ENCODE assay signal across 1 cellular context in the genomic region with DNA sequence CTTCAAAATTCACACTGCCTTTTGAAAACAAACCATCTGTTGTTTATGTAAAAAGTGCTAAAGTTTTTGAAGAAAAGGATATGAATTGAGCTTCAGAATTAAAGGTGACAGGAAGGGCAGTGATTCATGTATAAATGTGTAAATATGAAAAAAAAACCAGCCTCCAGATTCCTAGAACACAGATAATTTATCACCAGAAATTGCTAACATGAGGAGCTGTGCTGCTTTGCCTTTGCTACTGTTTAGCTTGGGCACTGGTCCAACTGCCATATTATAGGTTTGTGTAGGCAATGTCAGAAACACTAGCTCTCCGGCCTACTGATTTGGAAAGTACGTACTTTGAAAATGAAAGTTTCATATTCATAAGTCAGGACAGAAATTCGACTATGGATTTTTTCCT.
TF ChIP-seq lines count a peak whose summit lies in the region.

No MANE protein-coding gene starts in this region.

TF ChIP-seq in GM23338, 12 proteins besides CTCF, POLR2A, EP300 and RAD21 (continued from another document):
- TF ChIP-seq, protein P1, sequence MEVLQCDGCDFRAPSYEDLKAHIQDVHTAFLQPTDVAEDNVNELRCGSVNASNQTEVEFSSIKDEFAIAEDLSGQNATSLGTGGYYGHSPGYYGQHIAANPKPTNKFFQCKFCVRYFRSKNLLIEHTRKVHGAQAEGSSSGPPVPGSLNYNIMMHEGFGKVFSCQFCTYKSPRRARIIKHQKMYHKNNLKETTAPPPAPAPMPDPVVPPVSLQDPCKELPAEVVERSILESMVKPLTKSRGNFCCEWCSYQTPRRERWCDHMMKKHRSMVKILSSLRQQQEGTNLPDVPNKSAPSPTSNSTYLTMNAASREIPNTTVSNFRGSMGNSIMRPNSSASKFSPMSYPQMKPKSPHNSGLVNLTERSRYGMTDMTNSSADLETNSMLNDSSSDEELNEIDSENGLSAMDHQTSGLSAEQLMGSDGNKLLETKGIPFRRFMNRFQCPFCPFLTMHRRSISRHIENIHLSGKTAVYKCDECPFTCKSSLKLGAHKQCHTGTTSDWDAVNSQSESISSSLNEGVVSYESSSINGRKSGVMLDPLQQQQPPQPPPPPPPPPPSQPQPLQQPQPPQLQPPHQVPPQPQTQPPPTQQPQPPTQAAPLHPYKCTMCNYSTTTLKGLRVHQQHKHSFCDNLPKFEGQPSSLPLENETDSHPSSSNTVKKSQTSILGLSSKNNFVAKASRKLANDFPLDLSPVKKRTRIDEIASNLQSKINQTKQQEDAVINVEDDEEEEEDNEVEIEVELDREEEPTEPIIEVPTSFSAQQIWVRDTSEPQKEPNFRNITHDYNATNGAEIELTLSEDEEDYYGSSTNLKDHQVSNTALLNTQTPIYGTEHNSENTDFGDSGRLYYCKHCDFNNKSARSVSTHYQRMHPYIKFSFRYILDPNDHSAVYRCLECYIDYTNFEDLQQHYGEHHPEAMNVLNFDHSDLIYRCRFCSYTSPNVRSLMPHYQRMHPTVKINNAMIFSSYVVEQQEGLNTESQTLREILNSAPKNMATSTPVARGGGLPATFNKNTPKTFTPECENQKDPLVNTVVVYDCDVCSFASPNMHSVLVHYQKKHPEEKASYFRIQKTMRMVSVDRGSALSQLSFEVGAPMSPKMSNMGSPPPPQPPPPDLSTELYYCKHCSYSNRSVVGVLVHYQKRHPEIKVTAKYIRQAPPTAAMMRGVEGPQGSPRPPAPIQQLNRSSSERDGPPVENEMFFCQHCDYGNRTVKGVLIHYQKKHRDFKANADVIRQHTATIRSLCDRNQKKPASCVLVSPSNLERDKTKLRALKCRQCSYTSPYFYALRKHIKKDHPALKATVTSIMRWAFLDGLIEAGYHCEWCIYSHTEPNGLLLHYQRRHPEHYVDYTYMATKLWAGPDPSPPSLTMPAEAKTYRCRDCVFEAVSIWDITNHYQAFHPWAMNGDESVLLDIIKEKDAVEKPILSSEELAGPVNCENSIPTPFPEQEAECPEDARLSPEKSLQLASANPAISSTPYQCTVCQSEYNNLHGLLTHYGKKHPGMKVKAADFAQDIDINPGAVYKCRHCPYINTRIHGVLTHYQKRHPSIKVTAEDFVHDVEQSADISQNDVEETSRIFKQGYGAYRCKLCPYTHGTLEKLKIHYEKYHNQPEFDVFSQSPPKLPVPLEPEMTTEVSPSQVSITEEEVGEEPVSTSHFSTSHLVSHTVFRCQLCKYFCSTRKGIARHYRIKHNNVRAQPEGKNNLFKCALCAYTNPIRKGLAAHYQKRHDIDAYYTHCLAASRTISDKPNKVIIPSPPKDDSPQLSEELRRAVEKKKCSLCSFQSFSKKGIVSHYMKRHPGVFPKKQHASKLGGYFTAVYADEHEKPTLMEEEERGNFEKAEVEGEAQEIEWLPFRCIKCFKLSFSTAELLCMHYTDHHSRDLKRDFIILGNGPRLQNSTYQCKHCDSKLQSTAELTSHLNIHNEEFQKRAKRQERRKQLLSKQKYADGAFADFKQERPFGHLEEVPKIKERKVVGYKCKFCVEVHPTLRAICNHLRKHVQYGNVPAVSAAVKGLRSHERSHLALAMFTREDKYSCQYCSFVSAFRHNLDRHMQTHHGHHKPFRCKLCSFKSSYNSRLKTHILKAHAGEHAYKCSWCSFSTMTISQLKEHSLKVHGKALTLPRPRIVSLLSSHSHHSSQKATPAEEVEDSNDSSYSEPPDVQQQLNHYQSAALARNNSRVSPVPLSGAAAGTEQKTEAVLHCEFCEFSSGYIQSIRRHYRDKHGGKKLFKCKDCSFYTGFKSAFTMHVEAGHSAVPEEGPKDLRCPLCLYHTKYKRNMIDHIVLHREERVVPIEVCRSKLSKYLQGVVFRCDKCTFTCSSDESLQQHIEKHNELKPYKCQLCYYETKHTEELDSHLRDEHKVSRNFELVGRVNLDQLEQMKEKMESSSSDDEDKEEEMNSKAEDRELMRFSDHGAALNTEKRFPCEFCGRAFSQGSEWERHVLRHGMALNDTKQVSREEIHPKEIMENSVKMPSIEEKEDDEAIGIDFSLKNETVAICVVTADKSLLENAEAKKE (CRISPR knock-in tag; IDR thresholded peaks at IDR 0.05), result no peak
- TF ChIP-seq ZNF331 (CRISPR knock-in tag; IDR thresholded peaks at IDR 0.05; ENCODE audit: low read depth) (no peak), EZH2phosphoT487 (IDR thresholded peaks at IDR 0.05; ENCODE audit: unreplicated experiment) (no peak), JUNB (IDR thresholded peaks at IDR 0.05; ENCODE audit: unreplicated experiment) (no peak), EZH2 (IDR thresholded peaks at IDR 0.05; ENCODE audit: low read depth, unreplicated experiment) (no peak), ZNF114 (CRISPR knock-in tag; IDR thresholded peaks at IDR 0.05) (no peak)
- TF ChIP-seq, protein P2, sequence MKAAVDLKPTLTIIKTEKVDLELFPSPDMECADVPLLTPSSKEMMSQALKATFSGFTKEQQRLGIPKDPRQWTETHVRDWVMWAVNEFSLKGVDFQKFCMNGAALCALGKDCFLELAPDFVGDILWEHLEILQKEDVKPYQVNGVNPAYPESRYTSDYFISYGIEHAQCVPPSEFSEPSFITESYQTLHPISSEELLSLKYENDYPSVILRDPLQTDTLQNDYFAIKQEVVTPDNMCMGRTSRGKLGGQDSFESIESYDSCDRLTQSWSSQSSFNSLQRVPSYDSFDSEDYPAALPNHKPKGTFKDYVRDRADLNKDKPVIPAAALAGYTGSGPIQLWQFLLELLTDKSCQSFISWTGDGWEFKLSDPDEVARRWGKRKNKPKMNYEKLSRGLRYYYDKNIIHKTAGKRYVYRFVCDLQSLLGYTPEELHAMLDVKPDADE (IDR thresholded peaks at IDR 0.05), result no peak
- TF ChIP-seq, protein P3, sequence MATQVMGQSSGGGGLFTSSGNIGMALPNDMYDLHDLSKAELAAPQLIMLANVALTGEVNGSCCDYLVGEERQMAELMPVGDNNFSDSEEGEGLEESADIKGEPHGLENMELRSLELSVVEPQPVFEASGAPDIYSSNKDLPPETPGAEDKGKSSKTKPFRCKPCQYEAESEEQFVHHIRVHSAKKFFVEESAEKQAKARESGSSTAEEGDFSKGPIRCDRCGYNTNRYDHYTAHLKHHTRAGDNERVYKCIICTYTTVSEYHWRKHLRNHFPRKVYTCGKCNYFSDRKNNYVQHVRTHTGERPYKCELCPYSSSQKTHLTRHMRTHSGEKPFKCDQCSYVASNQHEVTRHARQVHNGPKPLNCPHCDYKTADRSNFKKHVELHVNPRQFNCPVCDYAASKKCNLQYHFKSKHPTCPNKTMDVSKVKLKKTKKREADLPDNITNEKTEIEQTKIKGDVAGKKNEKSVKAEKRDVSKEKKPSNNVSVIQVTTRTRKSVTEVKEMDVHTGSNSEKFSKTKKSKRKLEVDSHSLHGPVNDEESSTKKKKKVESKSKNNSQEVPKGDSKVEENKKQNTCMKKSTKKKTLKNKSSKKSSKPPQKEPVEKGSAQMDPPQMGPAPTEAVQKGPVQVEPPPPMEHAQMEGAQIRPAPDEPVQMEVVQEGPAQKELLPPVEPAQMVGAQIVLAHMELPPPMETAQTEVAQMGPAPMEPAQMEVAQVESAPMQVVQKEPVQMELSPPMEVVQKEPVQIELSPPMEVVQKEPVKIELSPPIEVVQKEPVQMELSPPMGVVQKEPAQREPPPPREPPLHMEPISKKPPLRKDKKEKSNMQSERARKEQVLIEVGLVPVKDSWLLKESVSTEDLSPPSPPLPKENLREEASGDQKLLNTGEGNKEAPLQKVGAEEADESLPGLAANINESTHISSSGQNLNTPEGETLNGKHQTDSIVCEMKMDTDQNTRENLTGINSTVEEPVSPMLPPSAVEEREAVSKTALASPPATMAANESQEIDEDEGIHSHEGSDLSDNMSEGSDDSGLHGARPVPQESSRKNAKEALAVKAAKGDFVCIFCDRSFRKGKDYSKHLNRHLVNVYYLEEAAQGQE (IDR thresholded peaks at IDR 0.05; ENCODE audit: unreplicated experiment), result no peak
